9 cellular contexts compared by ENCODE assay signal in the genomic region with DNA sequence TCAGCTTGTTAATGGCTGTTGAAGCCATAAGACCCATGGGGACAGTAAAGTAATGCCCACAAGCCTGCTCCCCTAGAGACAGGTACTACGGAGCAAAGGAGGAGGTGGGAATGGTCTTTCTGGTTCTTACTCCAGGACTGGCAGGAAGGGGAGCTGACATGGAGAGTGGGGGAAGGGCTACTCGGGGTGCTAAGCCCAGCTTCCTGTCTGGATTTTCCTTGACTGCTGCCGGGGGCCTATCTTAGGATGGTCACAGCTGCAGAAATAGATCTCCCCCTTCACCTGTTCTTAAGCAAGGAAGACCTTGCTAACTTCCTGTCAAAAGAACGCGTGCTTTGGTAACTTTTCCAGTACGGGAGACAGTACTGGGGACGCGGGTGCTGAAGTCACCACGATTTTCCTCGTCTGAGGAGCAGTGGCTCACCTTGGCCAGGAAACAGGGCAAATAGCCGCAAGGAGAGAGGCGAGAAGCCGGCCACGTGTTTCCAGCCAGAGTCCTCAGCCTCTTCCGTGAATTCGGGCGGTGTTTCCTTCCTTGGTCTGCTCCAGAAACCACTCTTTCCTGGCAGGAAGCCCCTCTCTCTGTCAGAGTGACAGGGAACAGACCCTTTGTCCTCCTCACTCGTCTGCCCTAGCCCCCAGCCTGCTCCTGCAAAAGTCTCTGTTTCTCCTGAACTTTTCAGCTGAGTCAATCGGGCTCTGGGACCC. TPM values are rescaled to one million over a fixed set of nuclear protein-coding genes. Genes with fewer than 3 reads are reported as not detected.
DNase-seq lines count a peak whose midpoint lies in the region; ATAC-seq and TF ChIP-seq lines count a peak whose summit lies in the region.
"Had no signal": no experiment of that assay in that cellular context is flagged by ENCODE, and none has a peak within 500 bp of the region (broad histone marks: within the 10 kb centered on the region; RNA-seq: fewer than 3 reads in every experiment).

No MANE protein-coding gene starts in this region.

- TF ChIP-seq POLR2A in heart left ventricle (IDR thresholded peaks at IDR 0.05) = no peak
- TF ChIP-seq POLR2A in prostate gland (IDR thresholded peaks at IDR 0.05) = no peak
- TF ChIP-seq POLR2A in gastroesophageal sphincter (IDR thresholded peaks at IDR 0.05) = no peak

- peak overlapping the region; percentile 95 for H3K4me3 Mint-ChIP-seq in T-helper 17 cell

- no peaks in the 10 kb centered on the region for H3K79me2 ChIP-seq in DOHH2 (ENCODE audit: control insufficient read depth, low read length)

- peaks cover 19% of the 10 kb centered on the region for H3K4me1 ChIP-seq in DOHH2 (ENCODE audit: control insufficient read depth, low read length)
- H3K4me1 ChIP-seq in heart left ventricle = peaks cover 3 to 56% (median 24%) of the 10 kb centered on the region in 12 donors
- H3K4me1 ChIP-seq in prostate gland (replicated peaks) = no peaks in the 10 kb centered on the region
- peaks cover 0 to 19% (median 17%) of the 10 kb centered on the region in 3 donors for H3K4me1 ChIP-seq in gastroesophageal sphincter

- ATAC-seq in T-helper 17 cell (no peak), heart left ventricle (peak in 2 of 4 donors; percentile 2 to 38), GM21526 (IDR thresholded peaks at IDR 0.05; ENCODE audit: low FRiP score, unreplicated experiment) (no peak), gastroesophageal sphincter (no peak), GM19328 (IDR thresholded peaks at IDR 0.05; ENCODE audit: unreplicated experiment) (no peak), HG02678 (IDR thresholded peaks at IDR 0.05; ENCODE audit: unreplicated experiment) (no peak)

- H3K27me3 ChIP-seq in DOHH2 (ENCODE audit: control insufficient read depth, low read length) = peaks cover 54% of the 10 kb centered on the region
- peaks cover 0 to 28% (median 12%) of the 10 kb centered on the region in 9 donors for H3K27me3 ChIP-seq in heart left ventricle
- H3K27me3 ChIP-seq in prostate gland (replicated peaks; ENCODE audit: insufficient read depth) = no peaks in the 10 kb centered on the region
- H3K27me3 ChIP-seq in gastroesophageal sphincter = peaks cover 65% of the 10 kb centered on the region

- H3K36me3 ChIP-seq in DOHH2 (ENCODE audit: control insufficient read depth, low read length) (no peaks in the 10 kb centered on the region; the same call in 1 of the 2 replicates), heart left ventricle (peaks cover 0 to 4% (median under 1%) of the 10 kb centered on the region in 9 donors), prostate gland (no peaks in the 10 kb centered on the region), gastroesophageal sphincter (no peaks in the 10 kb centered on the region)

- peaks cover 2% of the 10 kb centered on the region for H3K36me3 Mint-ChIP-seq in T-helper 17 cell (ENCODE audit: low read depth)

- no peaks in the 10 kb centered on the region for H4K20me1 ChIP-seq in DOHH2 (ENCODE audit: control insufficient read depth, insufficient read depth, low read depth, low read length)

- no peak for TF ChIP-seq CTCF in DOHH2 (IDR thresholded peaks at IDR 0.05; ENCODE audit: low read depth, low read length, poor library complexity, severe bottlenecking)
- TF ChIP-seq CTCF in heart left ventricle (IDR thresholded peaks at IDR 0.05) = no peak
- no peak for TF ChIP-seq CTCF in prostate gland (IDR thresholded peaks at IDR 0.05)
- TF ChIP-seq CTCF in gastroesophageal sphincter (IDR thresholded peaks at IDR 0.05) = no peak

- no peaks in the 10 kb centered on the region for H3K27me3 Mint-ChIP-seq in T-helper 17 cell

- H3K9me3 ChIP-seq in DOHH2 (ENCODE audit: control insufficient read depth, insufficient read depth, low read length) = no peaks in the 10 kb centered on the region
- no peaks in the 10 kb centered on the region for H3K9me3 ChIP-seq in T-helper 17 cell (ENCODE audit: control insufficient read depth, low read length, poor library complexity, severe bottlenecking)
- no peaks in the 10 kb centered on the region for H3K9me3 ChIP-seq in heart left ventricle
- no peaks in the 10 kb centered on the region for H3K9me3 ChIP-seq in prostate gland
- no peaks in the 10 kb centered on the region for H3K9me3 ChIP-seq in gastroesophageal sphincter

- H3K27ac Mint-ChIP-seq in T-helper 17 cell = peak overlapping the region; percentile 89

- DNase-seq in T-helper 17 cell = no peak
- DNase-seq in heart left ventricle = peak in 3 of 5 donors; percentile 49 to 62 (median 52)
- no peak for DNase-seq in prostate gland (ENCODE audit: low spot score)
- DNase-seq: NCI-H1436 treated with DMSO at 0.1 percent for 48 hours had no signal

- peak overlapping the region; percentile 78 for H3K4me3 ChIP-seq in DOHH2 (ENCODE audit: low read length)
- peak overlapping the region in 11 of 12 donors; percentile 38 to 71 (median 61) for H3K4me3 ChIP-seq in heart left ventricle
- peak overlapping the region; percentile 41 to 44 for H3K4me3 ChIP-seq in prostate gland
- H3K4me3 ChIP-seq in gastroesophageal sphincter = peak overlapping the region in 1 of 2 donors; percentile 57

- H3K9me2 ChIP-seq in DOHH2 (replicated peaks; ENCODE audit: control insufficient read depth, low read length) = no peaks in the 10 kb centered on the region

- 12 to 22% (median 18%) methylated on average over 18 to 19 of the region's 19 CpGs for WGBS in heart left ventricle, 4 donors
- WGBS in prostate gland = 20% methylated on average over 19 of the region's 19 CpGs
- WGBS in gastroesophageal sphincter (ENCODE audit: low coverage in 1 of 2), 2 donors = 14 to 26% methylated on average over 2 to 3 of the region's 19 CpGs

- peak overlapping the region; percentile 91 for H3K4me2 ChIP-seq in DOHH2 (ENCODE audit: low read length)

- peaks cover 60% of the 10 kb centered on the region for H3K4me1 Mint-ChIP-seq in T-helper 17 cell

- no peak overlapping the region for H3K27ac ChIP-seq in DOHH2 (ENCODE audit: low read depth, low read length)
- peak overlapping the region; percentile 14 to 85 (median 62) for H3K27ac ChIP-seq in heart left ventricle
- no peak overlapping the region for H3K27ac ChIP-seq in prostate gland
- H3K27ac ChIP-seq in gastroesophageal sphincter = peak overlapping the region in 2 of 4 donors; percentile 12 to 42

- intact Hi-C loops in heart left ventricle (cut with DNase I) (no loop called here), prostate gland (cut with DNase I) (no loop called here)

- no peaks in the 10 kb centered on the region for H3F3A ChIP-seq in DOHH2 (ENCODE audit: control insufficient read depth, insufficient read depth)

- no peak for TF ChIP-seq EP300 in gastroesophageal sphincter (IDR thresholded peaks at IDR 0.05)

RNA-seq across cellular contexts. Expression of gene PRR29, which starts 0.7 kb away (rescaled TPM):
- 1 to 10 TPM; 1.7 to 3.3 TPM for total RNA-seq in T-helper 17 cell
- total RNA-seq in heart left ventricle = 1 to 10 TPM in 1 of 9 donors, under 1 TPM in 5, not detected in 3; 0.15 to 1.8 (median 0.34) TPM
- polyA plus RNA-seq in heart left ventricle = under 1 TPM; 0.15 to 0.19 TPM
- total RNA-seq in prostate gland = under 1 TPM; 0.09 to 0.74 TPM
- total RNA-seq in gastroesophageal sphincter = 1 to 10 TPM in 1 of 4 donors, under 1 TPM in 2, not detected in 1; 0.23 to 1.1 (median 0.57) TPM

RNA-seq across cellular contexts. Expression of gene ICAM2, which starts 22.9 kb away (rescaled TPM):
- 100 to 1,000 TPM; 113 to 115 TPM for total RNA-seq in T-helper 17 cell
- total RNA-seq in heart left ventricle = 100 to 1,000 TPM in 2 of 9 donors, 10 to 100 TPM in 7; 24.4 to 262 (median 33.0) TPM
- 10 to 100 TPM; 61.0 to 64.1 TPM for polyA plus RNA-seq in heart left ventricle
- total RNA-seq in prostate gland = 10 to 100 TPM in 1 of 2 donors, 1 to 10 TPM in 1; 7.3 to 12.6 TPM
- total RNA-seq in gastroesophageal sphincter = 10 to 100 TPM in 3 of 4 donors, 1 to 10 TPM in 1; 7.2 to 71.1 (median 36.7) TPM

RNA-seq across cellular contexts. Expression of gene SCN4A, which starts 24.8 kb away (rescaled TPM):
- total RNA-seq in T-helper 17 cell (under 1 TPM; 0.02 to 0.16 TPM), heart left ventricle (1 to 10 TPM in 4 of 9 donors, under 1 TPM in 5; 0.37 to 2.1 (median 0.67) TPM), prostate gland (under 1 TPM; 0.23 TPM), gastroesophageal sphincter (under 1 TPM; 0.15 to 0.47 (median 0.35) TPM)
- polyA plus RNA-seq in heart left ventricle = 1 to 10 TPM in 1 of 2 donors, under 1 TPM in 1; 0.33 to 1.8 TPM

Comparison
In these comparisons a context has a peak if more than half of its experiments do, and no peak if none do; other contexts are left out.
1. H3K27ac ChIP-seq: peak in heart left ventricle (12 of 12); none in DOHH2 (single experiment) and prostate gland (0 of 2).
2. DNase-seq: peak in heart left ventricle (3 of 5); none in T-helper 17 cell (0 of 3) and prostate gland (single experiment).